In the genomic region with DNA sequence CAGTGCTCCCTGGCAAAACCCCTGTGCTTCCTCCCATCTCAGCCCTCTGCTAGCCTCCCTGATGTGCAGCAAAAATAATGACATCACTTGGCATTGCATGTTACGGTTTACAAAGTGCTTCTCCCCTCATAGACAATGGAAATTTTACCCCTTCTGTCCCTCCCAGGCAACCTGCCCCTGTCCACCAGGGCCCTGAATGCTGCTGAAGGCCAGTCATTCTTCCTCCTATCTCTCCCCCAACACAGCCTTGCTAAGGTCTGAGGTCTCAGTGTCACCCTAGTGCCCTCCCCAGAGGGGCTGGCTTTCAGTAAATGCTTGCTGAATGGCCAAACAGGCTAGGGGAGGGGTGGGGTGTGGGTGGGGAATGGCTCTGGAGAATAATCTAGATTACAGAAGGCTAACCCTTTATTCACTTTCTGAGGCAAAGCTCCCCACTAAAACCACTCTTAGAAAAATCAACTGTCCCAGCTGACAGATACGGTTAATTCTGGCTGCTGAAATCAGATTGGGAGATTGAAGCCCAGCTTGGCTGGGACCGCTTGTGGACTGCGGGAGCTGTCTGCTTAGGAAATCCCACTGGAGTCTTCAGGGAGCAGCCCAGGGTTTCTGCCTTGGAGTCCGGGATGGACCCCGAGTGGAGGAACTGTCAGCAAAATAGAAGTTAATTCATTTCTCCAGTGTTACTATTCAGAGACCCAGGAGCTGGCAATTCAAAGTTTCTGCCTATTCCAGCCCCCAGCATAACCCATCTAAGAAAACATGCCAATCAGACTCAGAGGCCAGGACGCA, we compare ENCODE assay signal across 10 cellular contexts. TPM values are rescaled to one million over a fixed set of nuclear protein-coding genes. Genes with fewer than 3 reads are reported as not detected.
DNase-seq lines count a peak whose midpoint lies in the region; ATAC-seq, FAIRE-seq and TF ChIP-seq lines count a peak whose summit lies in the region.
"Had no signal": no experiment of that assay in that cellular context is flagged by ENCODE, and none has a peak within 500 bp of the region (broad histone marks: within the 10 kb centered on the region; RNA-seq: fewer than 3 reads in every experiment).

No MANE protein-coding gene starts in this region.

- H4K20me1 ChIP-seq in OCI-LY1 (ENCODE audit: insufficient read depth, low read length): no peaks in the 10 kb centered on the region

- peaks cover 40 to 97% (median 74%) of the 10 kb centered on the region in 4 donors for H3K4me1 Mint-ChIP-seq in CD4-positive, CD25-positive, alpha-beta regulatory T cell
- H3K4me1 Mint-ChIP-seq in nephron progenitor cell: peaks cover 84% of the 10 kb centered on the region

- H3K27ac Mint-ChIP-seq in CD4-positive, CD25-positive, alpha-beta regulatory T cell: peak overlapping the region; percentile 78 to 89 (median 85)
- H3K27ac Mint-ChIP-seq in nephron progenitor cell: peak overlapping the region; percentile 84

- no peak for ATAC-seq in CD4-positive, CD25-positive, alpha-beta regulatory T cell (ENCODE audit: low read depth in 2 of 2)

- H3K4me1 ChIP-seq in CD4-positive, CD25-positive, alpha-beta regulatory T cell (ENCODE audit: control insufficient read depth, insufficient read depth, low read length, poor library complexity, severe bottlenecking): peaks cover 72% of the 10 kb centered on the region
- H3K4me1 ChIP-seq in OCI-LY1 (ENCODE audit: insufficient read depth, low read length, severe bottlenecking) (peaks cover 90% of the 10 kb centered on the region), spleen (peaks cover 54 to 98% (median 94%) of the 10 kb centered on the region in 6 donors)

- H3K4me2 ChIP-seq in OCI-LY1 (ENCODE audit: low read length): peak overlapping the region; percentile 67; the same call in 1 of the 2 replicates

- H3K9ac ChIP-seq in OCI-LY1 (ENCODE audit: low read length): no peak overlapping the region

- peaks cover 96% of the 10 kb centered on the region for H3K79me2 ChIP-seq in OCI-LY1 (ENCODE audit: insufficient read depth, low read length)

- no peaks in the 10 kb centered on the region for H3F3A ChIP-seq in OCI-LY1 (ENCODE audit: insufficient read depth, low read length)

- WGBS in spleen, 5 donors: 78 to 90% (median 78%) methylated on average over 6 to 7 of the region's 7 CpGs

- H3K4me3 ChIP-seq in CD4-positive, CD25-positive, alpha-beta regulatory T cell (ENCODE audit: low read depth, low read length): no peak overlapping the region
- H3K4me3 ChIP-seq in OCI-LY1 (ENCODE audit: low read depth, low read length, poor library complexity, severe bottlenecking) (no peak overlapping the region), coronary artery (no peak overlapping the region), spleen (no peak overlapping the region)

- TF ChIP-seq POLR2A in spleen (IDR thresholded peaks at IDR 0.05) (no peak), GM12892 (IDR thresholded peaks at IDR 0.05; ENCODE audit: low read depth, low read length) (no peak)

- no peaks in the 10 kb centered on the region for H3K27me3 ChIP-seq in CD4-positive, CD25-positive, alpha-beta regulatory T cell (ENCODE audit: control insufficient read depth, insufficient read depth, low read length)
- H3K27me3 ChIP-seq in OCI-LY1 (ENCODE audit: insufficient read depth, low read length) (no peaks in the 10 kb centered on the region), spleen (replicated peaks in 1 of 7) (no peaks in the 10 kb centered on the region)

- no peak for DNase-seq in CD4-positive, CD25-positive, alpha-beta regulatory T cell
- peak; percentile 62 for DNase-seq in coronary artery (ENCODE audit: low spot score)
- no peak for DNase-seq in nephron progenitor cell
- no peak for DNase-seq in OCI-M2 (lab: John Stamatoyannopoulos, UW; ENCODE audit: unreplicated experiment)
- no peak for DNase-seq in NCI-H748 (lab: John Stamatoyannopoulos, UW; ENCODE audit: unreplicated experiment)
- no peak for DNase-seq in spleen
- DNase-seq in GM12892 (ENCODE audit: insufficient read length): no peak
- DNase-seq: activated effector memory CD4-positive, alpha-beta T cell treated with Interleukin-2 at 50 U/mL for 16 hours had no signal

- H3K4me3 Mint-ChIP-seq in CD4-positive, CD25-positive, alpha-beta regulatory T cell: peak overlapping the region in 3 of 4 donors; percentile 11 to 66 (median 65)
- peak overlapping the region; percentile 4 for H3K4me3 Mint-ChIP-seq in nephron progenitor cell

- H2AFZ ChIP-seq in OCI-LY1 (ENCODE audit: low read length): no peak overlapping the region

- no peaks in the 10 kb centered on the region for H3K9me3 Mint-ChIP-seq in CD4-positive, CD25-positive, alpha-beta regulatory T cell
- no peaks in the 10 kb centered on the region for H3K9me3 Mint-ChIP-seq in nephron progenitor cell

- no peak for FAIRE-seq in GM12892 (lab: Jason Lieb, UNC)
- FAIRE-seq: D721Med had no signal

- intact Hi-C loops in spleen (cut with DNase I; ENCODE audit: low total_unique reads): no loop called here

- peaks cover 4% of the 10 kb centered on the region for H3K36me3 Mint-ChIP-seq in CD4-positive, CD25-positive, alpha-beta regulatory T cell
- H3K36me3 Mint-ChIP-seq in nephron progenitor cell (ENCODE audit: low read depth): peaks cover 36% of the 10 kb centered on the region

- no peaks in the 10 kb centered on the region for H3K27me3 Mint-ChIP-seq in CD4-positive, CD25-positive, alpha-beta regulatory T cell
- H3K27me3 Mint-ChIP-seq in nephron progenitor cell (ENCODE audit: low read depth, poor library complexity): no peaks in the 10 kb centered on the region

- no peaks in the 10 kb centered on the region for H3K9me2 ChIP-seq in OCI-LY1 (ENCODE audit: low read depth, low read length)

- peaks cover 7% of the 10 kb centered on the region for H3K36me3 ChIP-seq in CD4-positive, CD25-positive, alpha-beta regulatory T cell (ENCODE audit: control insufficient read depth, insufficient read depth, low read length)
- peaks cover 47% of the 10 kb centered on the region; the same call in 1 of the 2 replicates for H3K36me3 ChIP-seq in OCI-LY1 (ENCODE audit: insufficient read depth, low read length)
- H3K36me3 ChIP-seq in spleen: peaks cover 0 to 11% (median 0%) of the 10 kb centered on the region in 6 donors

- no peaks in the 10 kb centered on the region for H3K9me3 ChIP-seq in CD4-positive, CD25-positive, alpha-beta regulatory T cell (ENCODE audit: control insufficient read depth in 2 of 2, low read length in 2 of 2)
- no peaks in the 10 kb centered on the region for H3K9me3 ChIP-seq in OCI-LY1 (ENCODE audit: low read length)
- no peaks in the 10 kb centered on the region for H3K9me3 ChIP-seq in spleen

- peak overlapping the region; percentile 37 for H3K27ac ChIP-seq in CD4-positive, CD25-positive, alpha-beta regulatory T cell (ENCODE audit: insufficient read depth, low read length, poor library complexity, severe bottlenecking)
- H3K27ac ChIP-seq in OCI-LY1 (ENCODE audit: low read depth, low read length, poor library complexity, severe bottlenecking) (peak overlapping the region; percentile 64), coronary artery (peak overlapping the region in 1 of 2 donors; percentile 65), spleen (peak overlapping the region in 3 of 8 donors; percentile 18 to 86 (median 43))

- TF ChIP-seq CTCF in OCI-LY1 (IDR thresholded peaks at IDR 0.05; ENCODE audit: low read length) (no peak), coronary artery (IDR thresholded peaks at IDR 0.05) (no peak), nephron progenitor cell (IDR thresholded peaks at IDR 0.05) (no peak), spleen (IDR thresholded peaks at IDR 0.05 in 8 of 11, conservative IDR thresholded peaks at IDR 0.05 in 3 of 11) (no peak)

RNA-seq across cellular contexts. Expression of a gene that starts 22.9 kb away (rescaled TPM):
- total RNA-seq in CD4-positive, CD25-positive, alpha-beta regulatory T cell: 89.4 TPM
- 100 to 1,000 TPM in 1 of 4 donors, 10 to 100 TPM in 3; 71.4 to 104 (median 88.0) TPM for polyA plus RNA-seq in CD4-positive, CD25-positive, alpha-beta regulatory T cell
- 100 to 1,000 TPM in 4 of 7 donors, 10 to 100 TPM in 3; 68.4 to 163 (median 129) TPM for total RNA-seq in spleen
- 100 to 1,000 TPM in 1 of 3 donors, 10 to 100 TPM in 2; 58.6 to 110 (median 91.1) TPM for polyA plus RNA-seq in spleen
- 261 TPM for polyA plus RNA-seq in GM12892 (2012; ENCODE audit: missing spikeins)
